ENCODE assay signal across 19 cellular contexts in the genomic region with DNA sequence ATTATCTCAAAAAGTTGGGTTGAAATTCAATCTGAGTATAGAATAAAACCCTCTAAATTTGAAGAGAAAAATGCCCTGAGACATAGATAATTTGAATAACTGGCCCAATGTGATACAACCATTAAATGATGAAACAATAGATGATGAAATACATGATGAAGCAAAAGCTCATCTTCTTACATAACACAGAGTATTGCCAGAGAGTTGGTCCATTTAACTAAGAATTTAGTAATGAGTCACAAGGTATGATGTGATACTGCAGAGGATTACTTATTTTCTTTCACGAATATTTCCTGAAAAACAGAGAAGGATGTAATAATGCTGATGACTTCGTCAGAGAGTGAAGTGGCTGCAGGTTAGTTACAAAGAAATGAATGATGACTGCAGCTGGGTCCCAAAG.
"Had no signal": no experiment of that assay in that cellular context is flagged by ENCODE, and none has a peak within 500 bp of the region (broad histone marks: within the 10 kb centered on the region; RNA-seq: fewer than 3 reads in every experiment).

No MANE protein-coding gene starts in this region.

- H3K36me3 ChIP-seq: tibial artery had no signal

- H3K27ac ChIP-seq: dorsolateral prefrontal cortex, tibial artery had no signal

- H3K9me3 Mint-ChIP-seq: endodermal cell, nephron had no signal

- H3K4me1 ChIP-seq: tibial artery had no signal

- H3K4me3 Mint-ChIP-seq: activated naive CD4-positive, alpha-beta T cell treated with anti-CD3 and anti-CD28 coated beads, Interleukin-2, amount 10 ng/mL, durations not matched to agents 7 days and 5 days; endodermal cell; nephron; stimulated activated naive B cell treated with anti-CD40 and anti-IgM and Interleukin-4, amounts not matched to agents 10 μg/mL and 1 μg/mL and 100 μg/mL, for 72 hours had no signal

- H3K4me1 Mint-ChIP-seq: activated naive CD4-positive, alpha-beta T cell treated with anti-CD3 and anti-CD28 coated beads, Interleukin-2, amount 10 ng/mL, durations not matched to agents 7 days and 5 days; endodermal cell; nephron; stimulated activated naive B cell treated with anti-CD40 and anti-IgM and Interleukin-4, amounts not matched to agents 10 μg/mL and 1 μg/mL and 100 μg/mL, for 72 hours had no signal

- H3K9me3 ChIP-seq: tibial artery had no signal

- H3K27me3 Mint-ChIP-seq: activated naive CD4-positive, alpha-beta T cell treated with anti-CD3 and anti-CD28 coated beads, Interleukin-2, amount 10 ng/mL, durations not matched to agents 7 days and 5 days; stimulated activated naive B cell treated with anti-CD40 and anti-IgM and Interleukin-4, amounts not matched to agents 10 μg/mL and 1 μg/mL and 100 μg/mL, for 72 hours had no signal

- H3K27ac Mint-ChIP-seq: activated naive CD4-positive, alpha-beta T cell treated with anti-CD3 and anti-CD28 coated beads, Interleukin-2, amount 10 ng/mL, durations not matched to agents 7 days and 5 days; activated T-helper 2 cell treated with anti-CD3 and anti-CD28 coated beads, Interferon-gamma antibody, Interleukin-2, Interleukin-4, amounts not matched to agents 10 μg/mL and 5 μg/mL and 100 μg/mL, durations not matched to agents 14 hours and 24 hours and 36 hours; endodermal cell; nephron; stimulated activated naive B cell treated with anti-CD40 and anti-IgM and Interleukin-4, amounts not matched to agents 10 μg/mL and 1 μg/mL and 100 μg/mL, for 72 hours had no signal

- DNase-seq: activated CD4-positive, alpha-beta T cell treated with anti-CD3 and anti-CD28 coated beads for 1 hour; activated CD4-positive, alpha-beta T cell treated with anti-CD3 and anti-CD28 coated beads, Interleukin-2, amount 50 U/mL, for 4 hours; activated naive CD4-positive, alpha-beta T cell treated with anti-CD3 and anti-CD28 coated beads, Interleukin-2, amount 10 ng/mL, durations not matched to agents 7 days and 5 days; dorsolateral prefrontal cortex; endodermal cell; erythroblast; foreskin fibroblast; glutamatergic neuron; hypothalamus; mesendoderm; nucleus accumbens; posterior cingulate gyrus; retina; stimulated activated CD4-positive, alpha-beta T cell treated with anti-CD3 and anti-CD28 coated beads, Interleukin-4, amount 100 ng/mL, for 1 hour; stimulated activated naive B cell treated with anti-CD40 and anti-IgM and Interleukin-4, amounts not matched to agents 10 μg/mL and 1 μg/mL and 100 μg/mL, for 72 hours; T-helper 9 cell; tibial artery had no signal

- H3K4me3 ChIP-seq: dorsolateral prefrontal cortex, tibial artery had no signal

- H3K36me3 Mint-ChIP-seq: activated naive CD4-positive, alpha-beta T cell treated with anti-CD3 and anti-CD28 coated beads, Interleukin-2, amount 10 ng/mL, durations not matched to agents 7 days and 5 days; stimulated activated naive B cell treated with anti-CD40 and anti-IgM and Interleukin-4, amounts not matched to agents 10 μg/mL and 1 μg/mL and 100 μg/mL, for 72 hours had no signal

- H3K27me3 ChIP-seq: dorsolateral prefrontal cortex, tibial artery had no signal
